1 cellular context compared by ENCODE assay signal in the genomic region with DNA sequence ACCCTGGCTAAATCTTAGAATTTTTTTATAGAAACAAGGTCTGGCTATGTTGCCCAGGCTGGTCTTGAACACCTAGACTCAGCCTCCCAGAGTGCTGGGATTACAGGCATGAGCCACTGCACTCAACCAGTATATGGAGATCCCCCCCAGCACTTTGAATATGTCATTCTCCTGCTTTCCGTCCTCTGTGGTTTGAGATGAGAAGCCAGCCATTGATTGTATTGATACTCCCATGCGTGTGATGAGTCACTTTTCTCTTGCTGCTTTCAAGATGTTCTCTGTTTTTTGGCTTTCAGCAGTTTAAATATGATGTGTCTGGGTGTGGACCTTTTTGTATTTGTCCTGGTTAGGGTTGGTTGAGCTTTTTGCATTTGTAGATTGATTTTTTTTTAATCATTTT.
TF ChIP-seq lines count a peak whose summit lies in the region.

No MANE protein-coding gene starts in this region.

TF ChIP-seq in WTC11, 78 proteins besides CTCF, POLR2A, EP300 and RAD21:
- TF ChIP-seq ZNF532 (CRISPR knock-in tag; IDR thresholded peaks at IDR 0.05; ENCODE audit: borderline replicate concordance) (no peak), TCF7 (CRISPR knock-in tag; IDR thresholded peaks at IDR 0.05; ENCODE audit: low read depth) (no peak), NFATC4 (CRISPR knock-in tag; IDR thresholded peaks at IDR 0.05) (no peak), ATF2 (CRISPR knock-in tag; IDR thresholded peaks at IDR 0.05; ENCODE audit: borderline replicate concordance, low read depth) (no peak), OVOL2 (CRISPR knock-in tag; IDR thresholded peaks at IDR 0.05; ENCODE audit: borderline replicate concordance) (no peak), SMAD3 (CRISPR knock-in tag; IDR thresholded peaks at IDR 0.05; ENCODE audit: borderline replicate concordance) (no peak), SMAD4 (CRISPR knock-in tag; IDR thresholded peaks at IDR 0.05) (no peak)
